8 cellular contexts compared by ENCODE assay signal in the genomic region with DNA sequence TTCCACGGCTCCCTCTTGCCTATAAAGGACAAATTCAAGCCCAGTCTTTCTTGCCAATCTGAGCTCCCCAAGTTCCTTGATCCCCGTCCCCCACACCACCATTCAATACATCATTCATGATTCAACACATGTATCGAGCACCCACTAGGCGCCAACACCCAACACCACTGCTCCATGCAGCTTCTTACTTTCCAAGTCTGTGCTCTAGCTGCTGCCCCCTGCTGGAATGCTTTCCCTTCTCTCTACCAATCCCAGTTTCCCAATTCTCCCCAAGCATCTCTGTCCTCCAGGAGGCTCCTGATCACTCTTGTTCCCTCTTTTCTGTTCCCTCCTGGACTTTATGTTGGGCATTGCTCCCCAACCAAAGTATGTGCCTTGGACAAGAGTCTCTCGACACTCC.
DNase-seq lines count a peak whose midpoint lies in the region; ATAC-seq and TF ChIP-seq lines count a peak whose summit lies in the region.

No MANE protein-coding gene starts in this region.

- TF ChIP-seq CTCF in CD4-positive, alpha-beta T cell (IDR thresholded peaks at IDR 0.05): no peak
- peak; percentile 62 for TF ChIP-seq CTCF in astrocyte of the cerebellum (IDR thresholded peaks at IDR 0.05; ENCODE audit: low read depth, low read length, missing control alignments)

- in situ Hi-C loops in astrocyte of the cerebellum (cut with HindIII; ENCODE audit: low sequenced_read_pairs): no loop called here

- peak overlapping the region; percentile 15 for H3K27ac Mint-ChIP-seq in CD4-positive, alpha-beta T cell
- no peak overlapping the region for H3K27ac Mint-ChIP-seq in stimulated activated naive CD8-positive, alpha-beta T cell treated with anti-CD3 and anti-CD28 coated beads, Interleukin-15, amount 100 ng/mL, for 72 hours

- CTCF ChIA-PET in CD4-positive, alpha-beta T cell (lab: Charles Lee): interaction anchor here (0.9 to 1.6 kb wide), 2 partner anchors 13 to 20 kb away, joined by 3 to 8 read pairs; no protein-coding TSS in a partner anchor

- no peak for ATAC-seq in CD4-positive, alpha-beta T cell (ENCODE audit: poor library complexity)
- ATAC-seq in GM21717 (IDR thresholded peaks at IDR 0.05; ENCODE audit: unreplicated experiment) (no peak), GM21526 (IDR thresholded peaks at IDR 0.05; ENCODE audit: low FRiP score, unreplicated experiment) (no peak)
- ATAC-seq in stimulated activated naive CD8-positive, alpha-beta T cell treated with anti-CD3 and anti-CD28 coated beads, Interleukin-15, amount 100 ng/mL, for 72 hours: no peak

- H3K4me1 ChIP-seq in mesendoderm (ENCODE audit: control insufficient read depth, low read depth, low read length): peaks cover 4% of the 10 kb centered on the region

- H3K27ac ChIP-seq in CD4-positive, alpha-beta T cell (ENCODE audit: low read depth, low read length): no peak overlapping the region
- no peak overlapping the region for H3K27ac ChIP-seq in mesendoderm (ENCODE audit: low read depth, low read length)

- H2BK5ac ChIP-seq in mesendoderm (ENCODE audit: low read length): no peak overlapping the region

- H4K5ac ChIP-seq in mesendoderm (ENCODE audit: low read length): no peak overlapping the region

- H3K4me3 ChIP-seq in H7 (ENCODE audit: insufficient read depth, low read depth, low read length) (no peak overlapping the region), astrocyte of the cerebellum (ENCODE audit: low read depth, low read length) (no peak overlapping the region), mesendoderm (ENCODE audit: low read length) (no peak overlapping the region)

- no peak overlapping the region for H2BK120ac ChIP-seq in mesendoderm (ENCODE audit: low read depth, low read length)

- H3K27me3 Mint-ChIP-seq in CD4-positive, alpha-beta T cell: no peaks in the 10 kb centered on the region
- peaks cover 8% of the 10 kb centered on the region for H3K27me3 Mint-ChIP-seq in stimulated activated naive CD8-positive, alpha-beta T cell treated with anti-CD3 and anti-CD28 coated beads, Interleukin-15, amount 100 ng/mL, for 72 hours

- H3K36me3 Mint-ChIP-seq in CD4-positive, alpha-beta T cell (ENCODE audit: low read depth): no peaks in the 10 kb centered on the region

- intact Hi-C loops in CD4-positive, alpha-beta T cell (cut with DNase I, micrococcal nuclease): no loop called here

- H3K56ac ChIP-seq in mesendoderm (ENCODE audit: low read length): no peak overlapping the region

- peaks cover 34% of the 10 kb centered on the region for H3K4me1 Mint-ChIP-seq in CD4-positive, alpha-beta T cell (ENCODE audit: low read depth)
- H3K4me1 Mint-ChIP-seq in stimulated activated naive CD8-positive, alpha-beta T cell treated with anti-CD3 and anti-CD28 coated beads, Interleukin-15, amount 100 ng/mL, for 72 hours: peaks cover 34% of the 10 kb centered on the region

- H3K9me3 ChIP-seq in CD4-positive, alpha-beta T cell (ENCODE audit: control insufficient read depth, low read length): no peaks in the 10 kb centered on the region

- no peaks in the 10 kb centered on the region for H3K9me3 Mint-ChIP-seq in CD4-positive, alpha-beta T cell
- no peaks in the 10 kb centered on the region for H3K9me3 Mint-ChIP-seq in stimulated activated naive CD8-positive, alpha-beta T cell treated with anti-CD3 and anti-CD28 coated beads, Interleukin-15, amount 100 ng/mL, for 72 hours

- H2BK15ac ChIP-seq in mesendoderm (replicated peaks; ENCODE audit: low read depth): no peak overlapping the region

- no peak overlapping the region for H3K4ac ChIP-seq in mesendoderm (ENCODE audit: low read depth, low read length)

- no peak overlapping the region for H3K4me3 Mint-ChIP-seq in CD4-positive, alpha-beta T cell
- no peak overlapping the region for H3K4me3 Mint-ChIP-seq in stimulated activated naive CD8-positive, alpha-beta T cell treated with anti-CD3 and anti-CD28 coated beads, Interleukin-15, amount 100 ng/mL, for 72 hours

- no CpG with 5 or more reads among the region's 5 CpGs for WGBS in mesendoderm (ENCODE audit: extremely low coverage, insufficient coverage, low lambda C conversion rate)

- H4K8ac ChIP-seq in mesendoderm (ENCODE audit: low read depth, low read length): no peak overlapping the region

- POLR2A ChIA-PET in CD4-positive, alpha-beta T cell (lab: Charles Lee): interaction anchor here (1.5 kb wide), 1 partner anchor 12 kb away, joined by 5 read pairs; no protein-coding TSS in a partner anchor

- no peak overlapping the region for H3K18ac ChIP-seq in mesendoderm (ENCODE audit: low read length)

- H3K36me3 ChIP-seq in H7 (replicated peaks; ENCODE audit: control insufficient read depth, insufficient read depth, low read length): no peaks in the 10 kb centered on the region
- no peaks in the 10 kb centered on the region for H3K36me3 ChIP-seq in mesendoderm (ENCODE audit: control insufficient read depth, insufficient read depth, low read length)

- no peaks in the 10 kb centered on the region for H3K79me1 ChIP-seq in mesendoderm (ENCODE audit: low read length)

- no peaks in the 10 kb centered on the region for H3K79me2 ChIP-seq in mesendoderm (ENCODE audit: control insufficient read depth, insufficient read depth, low read length)

- no peaks in the 10 kb centered on the region for H3K27me3 ChIP-seq in CD4-positive, alpha-beta T cell (ENCODE audit: control insufficient read depth, insufficient read depth, low read length)
- H3K27me3 ChIP-seq in H7 (ENCODE audit: control insufficient read depth, insufficient read depth, low read length): no peaks in the 10 kb centered on the region
- H3K27me3 ChIP-seq in mesendoderm (ENCODE audit: insufficient read depth, low read length, poor library complexity): no peaks in the 10 kb centered on the region

- no peak overlapping the region for H2AK5ac ChIP-seq in mesendoderm (ENCODE audit: low read length)

- no peak for DNase-seq in CD4-positive, alpha-beta T cell
- DNase-seq in H7: peak; percentile 91
- no peak for DNase-seq in astrocyte of the cerebellum (ENCODE audit: low read depth)
- peak; percentile 77 for DNase-seq in mesendoderm
- no peak for DNase-seq in NK-92 (lab: John Stamatoyannopoulos, UW; ENCODE audit: unreplicated experiment)
- DNase-seq in stimulated activated naive CD8-positive, alpha-beta T cell treated with anti-CD3 and anti-CD28 coated beads, Interleukin-15, amount 100 ng/mL, for 72 hours: no peak

- no peak overlapping the region for H3K4me2 ChIP-seq in mesendoderm (ENCODE audit: low read length)

- no peak overlapping the region for H3K9ac ChIP-seq in mesendoderm (ENCODE audit: low read length)

- H3K23ac ChIP-seq in mesendoderm (ENCODE audit: low read length): no peak overlapping the region

Comparison
In these comparisons a context has a peak if more than half of its experiments do, and no peak if none do; other contexts are left out.
1. DNase-seq: peak in H7 (single experiment) and mesendoderm (single experiment); none in CD4-positive, alpha-beta T cell (0 of 10), astrocyte of the cerebellum (single experiment), NK-92 (single experiment) and stimulated activated naive CD8-positive, alpha-beta T cell treated with anti-CD3 and anti-CD28 coated beads, Interleukin-15, amount 100 ng/mL, for 72 hours (0 of 2).